1 cellular context compared by ENCODE assay signal in the genomic region with DNA sequence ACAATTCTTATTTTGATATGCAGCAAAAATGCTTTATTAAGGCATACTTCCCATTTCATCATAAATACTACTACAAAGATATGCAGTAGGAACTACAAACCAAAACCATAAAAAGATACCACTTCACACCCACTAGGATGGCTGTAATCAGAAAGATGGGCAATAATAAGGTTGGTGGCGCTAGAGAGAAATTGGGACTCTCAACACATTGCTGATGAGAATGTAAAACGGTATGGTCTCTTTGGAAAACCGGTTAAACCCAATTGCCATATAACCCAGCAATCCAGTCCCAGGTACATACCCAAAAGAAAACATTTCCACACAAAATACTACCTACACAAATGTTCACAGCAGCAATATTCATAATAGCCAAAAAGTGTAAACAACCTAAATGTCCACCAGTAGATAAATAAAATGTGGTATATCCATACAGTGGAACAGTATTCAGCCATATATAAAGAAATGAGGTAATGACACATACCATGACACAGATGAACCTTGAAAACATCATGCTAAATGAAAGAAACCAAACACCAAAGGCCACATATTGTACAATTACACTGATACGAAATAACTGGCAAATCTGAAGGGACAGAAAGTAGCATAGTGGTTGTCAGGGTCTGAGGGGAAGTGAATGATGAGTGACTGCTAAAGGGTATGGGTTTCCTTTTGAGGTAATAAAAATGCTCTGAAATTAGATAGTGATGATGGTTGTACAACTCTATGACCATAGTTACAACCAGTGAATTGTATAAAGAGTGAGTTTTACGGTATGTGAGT.
TF ChIP-seq lines count a peak whose summit lies in the region.

No MANE protein-coding gene starts in this region.

TF ChIP-seq in GM23338, 12 proteins besides CTCF, POLR2A, EP300 and RAD21:
- TF ChIP-seq EZH2 (IDR thresholded peaks at IDR 0.05; ENCODE audit: low read depth, unreplicated experiment) (no peak), ZNF114 (CRISPR knock-in tag; IDR thresholded peaks at IDR 0.05) (no peak), EZH2phosphoT487 (IDR thresholded peaks at IDR 0.05; ENCODE audit: unreplicated experiment) (no peak), NANOG (IDR thresholded peaks at IDR 0.05; ENCODE audit: borderline replicate concordance) (no peak), STAT1 (IDR thresholded peaks at IDR 0.05; ENCODE audit: unreplicated experiment) (no peak), ZNF331 (CRISPR knock-in tag; IDR thresholded peaks at IDR 0.05; ENCODE audit: low read depth) (no peak), POLR2AphosphoS5 (IDR thresholded peaks at IDR 0.05; ENCODE audit: low read depth) (no peak), CREB1 (CRISPR knock-in tag; IDR thresholded peaks at IDR 0.05; ENCODE audit: low read depth) (no peak)
- TF ChIP-seq, protein P1, sequence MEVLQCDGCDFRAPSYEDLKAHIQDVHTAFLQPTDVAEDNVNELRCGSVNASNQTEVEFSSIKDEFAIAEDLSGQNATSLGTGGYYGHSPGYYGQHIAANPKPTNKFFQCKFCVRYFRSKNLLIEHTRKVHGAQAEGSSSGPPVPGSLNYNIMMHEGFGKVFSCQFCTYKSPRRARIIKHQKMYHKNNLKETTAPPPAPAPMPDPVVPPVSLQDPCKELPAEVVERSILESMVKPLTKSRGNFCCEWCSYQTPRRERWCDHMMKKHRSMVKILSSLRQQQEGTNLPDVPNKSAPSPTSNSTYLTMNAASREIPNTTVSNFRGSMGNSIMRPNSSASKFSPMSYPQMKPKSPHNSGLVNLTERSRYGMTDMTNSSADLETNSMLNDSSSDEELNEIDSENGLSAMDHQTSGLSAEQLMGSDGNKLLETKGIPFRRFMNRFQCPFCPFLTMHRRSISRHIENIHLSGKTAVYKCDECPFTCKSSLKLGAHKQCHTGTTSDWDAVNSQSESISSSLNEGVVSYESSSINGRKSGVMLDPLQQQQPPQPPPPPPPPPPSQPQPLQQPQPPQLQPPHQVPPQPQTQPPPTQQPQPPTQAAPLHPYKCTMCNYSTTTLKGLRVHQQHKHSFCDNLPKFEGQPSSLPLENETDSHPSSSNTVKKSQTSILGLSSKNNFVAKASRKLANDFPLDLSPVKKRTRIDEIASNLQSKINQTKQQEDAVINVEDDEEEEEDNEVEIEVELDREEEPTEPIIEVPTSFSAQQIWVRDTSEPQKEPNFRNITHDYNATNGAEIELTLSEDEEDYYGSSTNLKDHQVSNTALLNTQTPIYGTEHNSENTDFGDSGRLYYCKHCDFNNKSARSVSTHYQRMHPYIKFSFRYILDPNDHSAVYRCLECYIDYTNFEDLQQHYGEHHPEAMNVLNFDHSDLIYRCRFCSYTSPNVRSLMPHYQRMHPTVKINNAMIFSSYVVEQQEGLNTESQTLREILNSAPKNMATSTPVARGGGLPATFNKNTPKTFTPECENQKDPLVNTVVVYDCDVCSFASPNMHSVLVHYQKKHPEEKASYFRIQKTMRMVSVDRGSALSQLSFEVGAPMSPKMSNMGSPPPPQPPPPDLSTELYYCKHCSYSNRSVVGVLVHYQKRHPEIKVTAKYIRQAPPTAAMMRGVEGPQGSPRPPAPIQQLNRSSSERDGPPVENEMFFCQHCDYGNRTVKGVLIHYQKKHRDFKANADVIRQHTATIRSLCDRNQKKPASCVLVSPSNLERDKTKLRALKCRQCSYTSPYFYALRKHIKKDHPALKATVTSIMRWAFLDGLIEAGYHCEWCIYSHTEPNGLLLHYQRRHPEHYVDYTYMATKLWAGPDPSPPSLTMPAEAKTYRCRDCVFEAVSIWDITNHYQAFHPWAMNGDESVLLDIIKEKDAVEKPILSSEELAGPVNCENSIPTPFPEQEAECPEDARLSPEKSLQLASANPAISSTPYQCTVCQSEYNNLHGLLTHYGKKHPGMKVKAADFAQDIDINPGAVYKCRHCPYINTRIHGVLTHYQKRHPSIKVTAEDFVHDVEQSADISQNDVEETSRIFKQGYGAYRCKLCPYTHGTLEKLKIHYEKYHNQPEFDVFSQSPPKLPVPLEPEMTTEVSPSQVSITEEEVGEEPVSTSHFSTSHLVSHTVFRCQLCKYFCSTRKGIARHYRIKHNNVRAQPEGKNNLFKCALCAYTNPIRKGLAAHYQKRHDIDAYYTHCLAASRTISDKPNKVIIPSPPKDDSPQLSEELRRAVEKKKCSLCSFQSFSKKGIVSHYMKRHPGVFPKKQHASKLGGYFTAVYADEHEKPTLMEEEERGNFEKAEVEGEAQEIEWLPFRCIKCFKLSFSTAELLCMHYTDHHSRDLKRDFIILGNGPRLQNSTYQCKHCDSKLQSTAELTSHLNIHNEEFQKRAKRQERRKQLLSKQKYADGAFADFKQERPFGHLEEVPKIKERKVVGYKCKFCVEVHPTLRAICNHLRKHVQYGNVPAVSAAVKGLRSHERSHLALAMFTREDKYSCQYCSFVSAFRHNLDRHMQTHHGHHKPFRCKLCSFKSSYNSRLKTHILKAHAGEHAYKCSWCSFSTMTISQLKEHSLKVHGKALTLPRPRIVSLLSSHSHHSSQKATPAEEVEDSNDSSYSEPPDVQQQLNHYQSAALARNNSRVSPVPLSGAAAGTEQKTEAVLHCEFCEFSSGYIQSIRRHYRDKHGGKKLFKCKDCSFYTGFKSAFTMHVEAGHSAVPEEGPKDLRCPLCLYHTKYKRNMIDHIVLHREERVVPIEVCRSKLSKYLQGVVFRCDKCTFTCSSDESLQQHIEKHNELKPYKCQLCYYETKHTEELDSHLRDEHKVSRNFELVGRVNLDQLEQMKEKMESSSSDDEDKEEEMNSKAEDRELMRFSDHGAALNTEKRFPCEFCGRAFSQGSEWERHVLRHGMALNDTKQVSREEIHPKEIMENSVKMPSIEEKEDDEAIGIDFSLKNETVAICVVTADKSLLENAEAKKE (CRISPR knock-in tag; IDR thresholded peaks at IDR 0.05), result no peak
- TF ChIP-seq, protein P2, sequence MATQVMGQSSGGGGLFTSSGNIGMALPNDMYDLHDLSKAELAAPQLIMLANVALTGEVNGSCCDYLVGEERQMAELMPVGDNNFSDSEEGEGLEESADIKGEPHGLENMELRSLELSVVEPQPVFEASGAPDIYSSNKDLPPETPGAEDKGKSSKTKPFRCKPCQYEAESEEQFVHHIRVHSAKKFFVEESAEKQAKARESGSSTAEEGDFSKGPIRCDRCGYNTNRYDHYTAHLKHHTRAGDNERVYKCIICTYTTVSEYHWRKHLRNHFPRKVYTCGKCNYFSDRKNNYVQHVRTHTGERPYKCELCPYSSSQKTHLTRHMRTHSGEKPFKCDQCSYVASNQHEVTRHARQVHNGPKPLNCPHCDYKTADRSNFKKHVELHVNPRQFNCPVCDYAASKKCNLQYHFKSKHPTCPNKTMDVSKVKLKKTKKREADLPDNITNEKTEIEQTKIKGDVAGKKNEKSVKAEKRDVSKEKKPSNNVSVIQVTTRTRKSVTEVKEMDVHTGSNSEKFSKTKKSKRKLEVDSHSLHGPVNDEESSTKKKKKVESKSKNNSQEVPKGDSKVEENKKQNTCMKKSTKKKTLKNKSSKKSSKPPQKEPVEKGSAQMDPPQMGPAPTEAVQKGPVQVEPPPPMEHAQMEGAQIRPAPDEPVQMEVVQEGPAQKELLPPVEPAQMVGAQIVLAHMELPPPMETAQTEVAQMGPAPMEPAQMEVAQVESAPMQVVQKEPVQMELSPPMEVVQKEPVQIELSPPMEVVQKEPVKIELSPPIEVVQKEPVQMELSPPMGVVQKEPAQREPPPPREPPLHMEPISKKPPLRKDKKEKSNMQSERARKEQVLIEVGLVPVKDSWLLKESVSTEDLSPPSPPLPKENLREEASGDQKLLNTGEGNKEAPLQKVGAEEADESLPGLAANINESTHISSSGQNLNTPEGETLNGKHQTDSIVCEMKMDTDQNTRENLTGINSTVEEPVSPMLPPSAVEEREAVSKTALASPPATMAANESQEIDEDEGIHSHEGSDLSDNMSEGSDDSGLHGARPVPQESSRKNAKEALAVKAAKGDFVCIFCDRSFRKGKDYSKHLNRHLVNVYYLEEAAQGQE (IDR thresholded peaks at IDR 0.05; ENCODE audit: unreplicated experiment), result no peak
- TF ChIP-seq, protein P3, sequence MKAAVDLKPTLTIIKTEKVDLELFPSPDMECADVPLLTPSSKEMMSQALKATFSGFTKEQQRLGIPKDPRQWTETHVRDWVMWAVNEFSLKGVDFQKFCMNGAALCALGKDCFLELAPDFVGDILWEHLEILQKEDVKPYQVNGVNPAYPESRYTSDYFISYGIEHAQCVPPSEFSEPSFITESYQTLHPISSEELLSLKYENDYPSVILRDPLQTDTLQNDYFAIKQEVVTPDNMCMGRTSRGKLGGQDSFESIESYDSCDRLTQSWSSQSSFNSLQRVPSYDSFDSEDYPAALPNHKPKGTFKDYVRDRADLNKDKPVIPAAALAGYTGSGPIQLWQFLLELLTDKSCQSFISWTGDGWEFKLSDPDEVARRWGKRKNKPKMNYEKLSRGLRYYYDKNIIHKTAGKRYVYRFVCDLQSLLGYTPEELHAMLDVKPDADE (IDR thresholded peaks at IDR 0.05), result no peak
